Comparison of ENCODE assay signal across 7 cellular contexts in genomic region chr1:40612345-40612831, GRCh38. TPM values are rescaled to one million over a fixed set of nuclear protein-coding genes. Genes with fewer than 3 reads are reported as not detected.
DNase-seq lines count a peak whose midpoint lies in the region; FAIRE-seq and TF ChIP-seq lines count a peak whose summit lies in the region.

No MANE protein-coding gene starts in this region.

- no peaks in the 10 kb centered on the region for H3K9me3 ChIP-seq in small intestine (ENCODE audit: control insufficient read depth, low read depth)

- peak; percentile 50 for DNase-seq in GM12892 (ENCODE audit: insufficient read length)
- peak; percentile 20 for DNase-seq in NCI-H146 treated with DMSO at 0.1 percent for 48 hours (lab: John Stamatoyannopoulos, UW; ENCODE audit: unreplicated experiment)
- peak in 4 of 5 experiments; percentile 41 to 69 (median 44) for DNase-seq in T-helper 2 cell
- peak in 40 of 56 donors; percentile 6 to 77 (median 36) for DNase-seq in amygdala (lab: John Stamatoyannopoulos, UW)
- peak; percentile 75 for DNase-seq in hepatic stellate cell (ENCODE audit: low spot score)
- peak; percentile 80 for DNase-seq in small intestine
- no peak for DNase-seq in amniotic stem cell (lab: John Stamatoyannopoulos, UW)

- no peak overlapping the region for H3K27ac ChIP-seq in small intestine (ENCODE audit: low read depth in 1 of 2, low read length in 1 of 2)

- H3K4me1 ChIP-seq in small intestine (ENCODE audit: control insufficient read depth in 2 of 2, insufficient read depth in 1 of 2, low read depth in 1 of 2, low read length in 1 of 2), result no peaks in the 10 kb centered on the region

- H3K4me3 ChIP-seq in small intestine (ENCODE audit: low read depth in 1 of 2, low read length in 2 of 2), result no peak overlapping the region

- no peak for TF ChIP-seq POLR2A in GM12892 (IDR thresholded peaks at IDR 0.05; ENCODE audit: low read depth, low read length)

- FAIRE-seq in GM12892 (lab: Jason Lieb, UNC), result peak; percentile 96
- no peak for FAIRE-seq in small intestine (lab: Jason Lieb, UNC)

- H3K27me3 ChIP-seq in small intestine (ENCODE audit: control insufficient read depth in 2 of 2, insufficient read depth in 2 of 2, low read length in 2 of 2), result no peaks in the 10 kb centered on the region

- WGBS in small intestine, 3 donors, result 26 to 36% (median 33%) methylated on average over 11 of the region's 11 CpGs

- H3K36me3 ChIP-seq in small intestine (ENCODE audit: control insufficient read depth in 2 of 2, insufficient read depth in 2 of 2, low read length in 2 of 2), result no peaks in the 10 kb centered on the region

RNA-seq across cellular contexts. Expression of gene RIMS3, which starts 53.1 kb away (rescaled TPM):
- polyA plus RNA-seq in GM12892 (2012; ENCODE audit: missing spikeins), result 0.21 TPM
- 1 to 10 TPM in 1 of 3 donors, under 1 TPM in 1, not detected in 1; under 0.01 to 3.4 TPM for polyA plus RNA-seq in small intestine
